Comparison of ENCODE assay signal across 10 cellular contexts in genomic region chr4:156999175-156999517, GRCh38. TPM values are rescaled to one million over a fixed set of nuclear protein-coding genes. Genes with fewer than 3 reads are reported as not detected.
A peak's percentile ranks its signal among the peaks of the same experiment; 100 is the strongest.
DNase-seq lines count a peak whose midpoint lies in the region; ATAC-seq and TF ChIP-seq lines count a peak whose summit lies in the region.
"Had no signal": no experiment of that assay in that cellular context is flagged by ENCODE, and none has a peak within 500 bp of the region (broad histone marks: within the 10 kb centered on the region; RNA-seq: fewer than 3 reads in every experiment).

No MANE protein-coding gene starts in this region.

- H3K27me3 ChIP-seq in stomach: no peaks in the 10 kb centered on the region
- H3K27me3 ChIP-seq: gastrocnemius medialis, uterus had no signal

- no peaks in the 10 kb centered on the region for H3K36me3 ChIP-seq in SK-N-MC (ENCODE audit: insufficient read depth, low read length)
- H3K36me3 ChIP-seq in stomach: no peaks in the 10 kb centered on the region
- H3K36me3 ChIP-seq: gastrocnemius medialis, uterus had no signal

- H3K9ac ChIP-seq in SK-N-MC (ENCODE audit: insufficient read length): no peak overlapping the region

- TF ChIP-seq POLR2A in stomach (IDR thresholded peaks at IDR 0.05): no peak

- no peak for TF ChIP-seq CTCF in stomach (IDR thresholded peaks at IDR 0.05)

- H3K9me3 ChIP-seq in SK-N-MC (ENCODE audit: low read depth, low read length) (no peaks in the 10 kb centered on the region), stomach (peaks cover 0 to 17% (median 11%) of the 10 kb centered on the region in 4 donors)
- H3K9me3 ChIP-seq: gastrocnemius medialis had no signal

- intact Hi-C loops in stomach (cut with DNase I; ENCODE audit: low total_unique reads): no loop called here

- ATAC-seq in HG02571 (IDR thresholded peaks at IDR 0.05; ENCODE audit: unreplicated experiment): no peak
- ATAC-seq in GM21576 (IDR thresholded peaks at IDR 0.05; ENCODE audit: unreplicated experiment): no peak
- ATAC-seq in GM21367 (IDR thresholded peaks at IDR 0.05; ENCODE audit: unreplicated experiment): no peak

- WGBS in stomach, 5 donors: 3 to 13% (median 10%) methylated on average over 2 of the region's 2 CpGs

- H3K4me1 ChIP-seq in stomach: peaks cover 0 to 15% (median 12%) of the 10 kb centered on the region in 4 donors
- H3K4me1 ChIP-seq: uterus had no signal

- H3K4me3 ChIP-seq in SK-N-MC (peak overlapping the region; percentile 41), stomach (no peak overlapping the region)
- H3K4me3 ChIP-seq: gastrocnemius medialis, uterus had no signal

- H3K27ac ChIP-seq in SK-N-MC: peak overlapping the region; percentile 53; the same call in 1 of the 2 replicates
- H3K27ac ChIP-seq in stomach: peak overlapping the region in 4 of 5 donors; percentile 17 to 71 (median 44)
- H3K27ac ChIP-seq: gastrocnemius medialis, uterus had no signal

- DNase-seq in HS-27A (ENCODE audit: low read depth) (peak; percentile 100), SK-N-MC (ENCODE audit: low read depth, low spot score) (peak; percentile 87), glomerular visceral epithelial cell (ENCODE audit: extremely low spot score) (peak; percentile 99), stomach (peak; percentile 43), NCI-H1417 (lab: John Stamatoyannopoulos, UW) (no peak)
- DNase-seq: gastrocnemius medialis had no signal

- no peak for TF ChIP-seq EP300 in stomach (IDR thresholded peaks at IDR 0.05)

RNA-seq across cellular contexts. Expression of gene PDGFC, which starts 27.5 kb away (rescaled TPM):
- 10 to 100 TPM in 4 of 5 donors, 1 to 10 TPM in 1; 5.5 to 39.8 (median 14.7) TPM for total RNA-seq in stomach
- 10 to 100 TPM in 1 of 3 donors, 1 to 10 TPM in 2; 4.9 to 10.8 (median 5.1) TPM for polyA plus RNA-seq in stomach

Comparison
In these comparisons a context has a peak if more than half of its experiments do, and no peak if none do; other contexts are left out.
1. DNase-seq: peak in HS-27A (single experiment), SK-N-MC (single experiment), glomerular visceral epithelial cell (single experiment) and stomach (single experiment); none in NCI-H1417 (0 of 3).